Comparison of ENCODE assay signal across 18 cellular contexts in genomic region chr2:129376404-129377077, GRCh38.
"Had no signal": no experiment of that assay in that cellular context is flagged by ENCODE, and none has a peak within 500 bp of the region (broad histone marks: within the 10 kb centered on the region; RNA-seq: fewer than 3 reads in every experiment).

No MANE protein-coding gene starts in this region.

- H3K27ac ChIP-seq: epithelial cell of prostate, esophagus muscularis mucosa, gastroesophageal sphincter, left ventricle myocardium inferior, sigmoid colon, skin epidermis, stomach, thoracic aorta, transverse colon had no signal

- H3K4me3 ChIP-seq: esophagus muscularis mucosa, gastroesophageal sphincter, left ventricle myocardium inferior, lung, sigmoid colon, skin epidermis, stomach, thoracic aorta, transverse colon had no signal

- H3K4me1 Mint-ChIP-seq: naive thymus-derived CD4-positive, alpha-beta T cell; nephron progenitor cell had no signal

- H3K9me3 ChIP-seq: gastroesophageal sphincter, stomach, thoracic aorta, transverse colon had no signal

- H3K36me3 Mint-ChIP-seq: naive thymus-derived CD4-positive, alpha-beta T cell had no signal

- H3K4me1 ChIP-seq: esophagus muscularis mucosa, gastroesophageal sphincter, left ventricle myocardium inferior, sigmoid colon, stomach, transverse colon had no signal

- ATAC-seq: gastroesophageal sphincter; naive thymus-derived CD4-positive, alpha-beta T cell had no signal

- H3K27ac Mint-ChIP-seq: naive thymus-derived CD4-positive, alpha-beta T cell had no signal

- H3K36me3 ChIP-seq: esophagus muscularis mucosa, gastroesophageal sphincter, left ventricle myocardium inferior, sigmoid colon, stomach, thoracic aorta, transverse colon had no signal

- H3K27me3 ChIP-seq: esophagus muscularis mucosa, gastroesophageal sphincter, sigmoid colon, stomach, transverse colon had no signal

- H3K4me3 Mint-ChIP-seq: naive thymus-derived CD4-positive, alpha-beta T cell; nephron progenitor cell had no signal

- DNase-seq: effector memory CD4-positive, alpha-beta T cell; glutamatergic neuron; islet precursor cell; left ventricle myocardium inferior; mesenchymal stem cell; naive thymus-derived CD4-positive, alpha-beta T cell; nephron progenitor cell; sigmoid colon; stimulated activated naive CD4-positive, alpha-beta T cell; stomach; substantia nigra; transverse colon had no signal
